In the genomic region with DNA sequence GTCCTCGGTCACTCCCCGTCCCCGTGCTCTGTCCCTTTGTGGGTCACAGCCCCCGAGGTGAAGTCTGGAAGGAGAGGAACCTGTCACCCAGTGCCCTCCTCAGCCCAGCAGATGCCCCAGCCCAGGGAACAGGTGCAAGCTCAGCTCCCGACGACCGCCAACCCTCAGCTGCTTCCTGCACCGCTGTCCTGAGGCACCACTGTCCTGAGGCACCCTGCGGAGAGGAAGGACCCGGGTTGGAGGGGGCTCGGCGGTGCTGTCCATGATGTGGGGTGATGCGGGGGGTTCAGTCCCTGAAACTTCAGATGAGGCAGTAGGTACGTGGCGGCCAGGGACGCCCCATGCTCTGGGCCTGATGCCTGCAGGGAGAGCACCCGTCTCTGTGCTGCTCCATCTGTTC, we compare ENCODE assay signal across 18 cellular contexts.
DNase-seq lines count a peak whose midpoint lies in the region; ATAC-seq, FAIRE-seq and TF ChIP-seq lines count a peak whose summit lies in the region.
"Had no signal": no experiment of that assay in that cellular context is flagged by ENCODE, and none has a peak within 500 bp of the region (broad histone marks: within the 10 kb centered on the region; RNA-seq: fewer than 3 reads in every experiment).

No MANE protein-coding gene starts in this region.

- H3K9me3 Mint-ChIP-seq in astrocyte (ENCODE audit: unreplicated experiment): peaks cover 3% of the 10 kb centered on the region
- H3K9me3 Mint-ChIP-seq: CD8-positive, alpha-beta memory T cell had no signal

- H3K23ac ChIP-seq in neuronal stem cell (ENCODE audit: low read depth, low read length, poor library complexity): no peak overlapping the region

- FAIRE-seq in astrocyte (lab: Jason Lieb, UNC): no peak
- FAIRE-seq: A204.1, GM12892, GM19239, H1 had no signal

- H3K4me2 ChIP-seq in astrocyte (ENCODE audit: low read length) (no peak overlapping the region), neuronal stem cell (ENCODE audit: insufficient read depth, low read length, poor library complexity, severe bottlenecking) (no peak overlapping the region)

- no peak overlapping the region for H3K27ac ChIP-seq in right cardiac atrium (ENCODE audit: low read length)
- H3K27ac ChIP-seq in astrocyte (ENCODE audit: low read depth, low read length): no peak overlapping the region
- H3K27ac ChIP-seq in neuronal stem cell (replicated peaks; ENCODE audit: low read length): no peak overlapping the region
- peak overlapping the region; percentile 63 for H3K27ac ChIP-seq in vagina

- 77% methylated on average over 17 of the region's 17 CpGs for WGBS in right cardiac atrium
- no CpG with 5 or more reads among the region's 17 CpGs for WGBS in neuronal stem cell (ENCODE audit: extremely low coverage in 2 of 2, insufficient read length in 2 of 2, insufficient replicate concordance in 1 of 2), 2 donors

- H3K27ac Mint-ChIP-seq in astrocyte (ENCODE audit: unreplicated experiment): peak overlapping the region; percentile 10
- H3K27ac Mint-ChIP-seq: B cell had no signal

- H3K27me3 Mint-ChIP-seq in astrocyte (ENCODE audit: low read depth, unreplicated experiment): no peaks in the 10 kb centered on the region

- H3K4ac ChIP-seq in neuronal stem cell (ENCODE audit: low read length): no peak overlapping the region

- H3K4me1 ChIP-seq in right cardiac atrium (ENCODE audit: control insufficient read depth, insufficient read depth, low read length) (no peaks in the 10 kb centered on the region), astrocyte (ENCODE audit: insufficient read depth, low read length) (peaks cover 17% of the 10 kb centered on the region), neuronal stem cell (ENCODE audit: control insufficient read depth in 2 of 2, insufficient read depth in 1 of 2, low read depth in 1 of 2, low read length in 2 of 2) (peaks cover 0 to 3% of the 10 kb centered on the region in 2 donors), vagina (peaks cover 58% of the 10 kb centered on the region)
- H3K4me1 ChIP-seq: HAP-1 had no signal

- H3K36me3 Mint-ChIP-seq in astrocyte (ENCODE audit: low read depth, unreplicated experiment): peaks cover 35% of the 10 kb centered on the region
- H3K36me3 Mint-ChIP-seq: CD8-positive, alpha-beta memory T cell had no signal

- peaks cover 7% of the 10 kb centered on the region for H3K79me1 ChIP-seq in neuronal stem cell (ENCODE audit: low read depth, low read length)

- peaks cover 100% of the 10 kb centered on the region for H4K20me1 ChIP-seq in astrocyte (ENCODE audit: insufficient read depth, low read length)

- H3K36me3 ChIP-seq in astrocyte (ENCODE audit: insufficient read depth, low read length) (peaks cover 29% of the 10 kb centered on the region), neuronal stem cell (replicated peaks in 1 of 2; ENCODE audit: control insufficient read depth in 2 of 2, insufficient read depth in 2 of 2, low read length in 2 of 2) (no peaks in the 10 kb centered on the region), vagina (peaks cover 0 to 3% of the 10 kb centered on the region in 2 donors)
- H3K36me3 ChIP-seq: HAP-1 had no signal

- no peak overlapping the region for H4K8ac ChIP-seq in neuronal stem cell (ENCODE audit: low read depth, low read length)

- intact Hi-C loops in right cardiac atrium (cut with DNase I) (no loop called here), left ventricle myocardium superior (cut with micrococcal nuclease) (no loop called here), vagina (cut with DNase I) (no loop called here)

- peak in 2 of 3 donors; percentile 23 to 34 for DNase-seq in right cardiac atrium
- no peak for DNase-seq in left ventricle myocardium superior
- DNase-seq in astrocyte (ENCODE audit: low read depth): no peak
- no peak for DNase-seq in neuronal stem cell (ENCODE audit: low spot score)
- DNase-seq in vagina (ENCODE audit: extremely low spot score in 2 of 2): no peak
- no peak for DNase-seq in NK-92 (lab: John Stamatoyannopoulos, UW; ENCODE audit: unreplicated experiment)
- no peak for DNase-seq in NAMALWA (ENCODE audit: low spot score)
- no peak for DNase-seq in 8988T
- DNase-seq: Caco-2; CD8-positive, alpha-beta memory T cell; DND-41; GDM1 had no signal

- H3K27me3 ChIP-seq in right cardiac atrium (ENCODE audit: control insufficient read depth, insufficient read depth) (no peaks in the 10 kb centered on the region), astrocyte (ENCODE audit: insufficient read depth, low read length) (no peaks in the 10 kb centered on the region), neuronal stem cell (ENCODE audit: control insufficient read depth in 3 of 3, insufficient read depth in 3 of 3, low read depth in 1 of 3, low read length in 3 of 3) (no peaks in the 10 kb centered on the region), vagina (no peaks in the 10 kb centered on the region)

- H4K91ac ChIP-seq in neuronal stem cell (ENCODE audit: low read depth, low read length, poor library complexity): no peak overlapping the region

- no peak overlapping the region for H2BK5ac ChIP-seq in neuronal stem cell (ENCODE audit: low read length)

- no peak overlapping the region for H2BK12ac ChIP-seq in neuronal stem cell (ENCODE audit: low read length)

- H3K4me1 Mint-ChIP-seq in astrocyte (ENCODE audit: low read depth, unreplicated experiment): peaks cover 24% of the 10 kb centered on the region

- no peak overlapping the region for H3K4me3 Mint-ChIP-seq in astrocyte (ENCODE audit: unreplicated experiment)
- H3K4me3 Mint-ChIP-seq: B cell; CD8-positive, alpha-beta memory T cell had no signal

- H2BK15ac ChIP-seq in neuronal stem cell (ENCODE audit: low read length): no peak overlapping the region

- no peak overlapping the region for H3K9ac ChIP-seq in astrocyte (ENCODE audit: low read length)
- peak overlapping the region; percentile 34 for H3K9ac ChIP-seq in neuronal stem cell (ENCODE audit: low read depth, low read length, poor library complexity)

- no peak for TF ChIP-seq POLR2A in vagina (IDR thresholded peaks at IDR 0.05)

- peaks cover 100% of the 10 kb centered on the region for H3K79me2 ChIP-seq in astrocyte (ENCODE audit: insufficient read depth, low read length)

- TF ChIP-seq CTCF in astrocyte (IDR thresholded peaks at IDR 0.05; ENCODE audit: insufficient read depth, low read depth, low read length) (no peak), vagina (IDR thresholded peaks at IDR 0.05) (no peak)

- no peak overlapping the region for H2BK120ac ChIP-seq in neuronal stem cell (ENCODE audit: low read depth, low read length)

- no peak overlapping the region for H3K14ac ChIP-seq in neuronal stem cell (ENCODE audit: low read length)

- H3K4me3 ChIP-seq in right cardiac atrium (ENCODE audit: low read length): no peak overlapping the region
- no peak overlapping the region for H3K4me3 ChIP-seq in astrocyte (ENCODE audit: insufficient read depth, low read depth, low read length)
- H3K4me3 ChIP-seq in neuronal stem cell (ENCODE audit: low read length in 2 of 2): no peak overlapping the region
- H3K4me3 ChIP-seq in vagina: no peak overlapping the region
- H3K4me3 ChIP-seq: HAP-1 had no signal

- ATAC-seq in right cardiac atrium (no peak), left ventricle myocardium superior (no peak)

- no peaks in the 10 kb centered on the region for H3K9me3 ChIP-seq in right cardiac atrium (ENCODE audit: control insufficient read depth, low read length)
- H3K9me3 ChIP-seq in astrocyte (ENCODE audit: insufficient read depth, low read depth, low read length): no peaks in the 10 kb centered on the region
- no peaks in the 10 kb centered on the region for H3K9me3 ChIP-seq in neuronal stem cell (replicated peaks in 1 of 2; ENCODE audit: control insufficient read depth in 2 of 2, insufficient read depth in 1 of 2, low read depth in 1 of 2, low read length in 2 of 2)
- H3K9me3 ChIP-seq in vagina: no peaks in the 10 kb centered on the region
- H3K9me3 ChIP-seq: Caco-2, HAP-1 had no signal

- H2AFZ ChIP-seq in astrocyte (ENCODE audit: low read depth, low read length) (no peak overlapping the region), neuronal stem cell (ENCODE audit: low read length) (no peak overlapping the region)

- H3K18ac ChIP-seq in neuronal stem cell (ENCODE audit: low read length): no peak overlapping the region

- H2AK5ac ChIP-seq in neuronal stem cell (ENCODE audit: low read depth, low read length): no peak overlapping the region

Comparison
In these comparisons a context has a peak if more than half of its experiments do, and no peak if none do; other contexts are left out.
1. DNase-seq: peak in right cardiac atrium (2 of 3); none in left ventricle myocardium superior (single experiment), astrocyte (single experiment), neuronal stem cell (single experiment), vagina (0 of 2), NK-92 (single experiment), NAMALWA (single experiment) and 8988T (single experiment).